Comparison of ENCODE assay signal across 8 cellular contexts in the genomic region with DNA sequence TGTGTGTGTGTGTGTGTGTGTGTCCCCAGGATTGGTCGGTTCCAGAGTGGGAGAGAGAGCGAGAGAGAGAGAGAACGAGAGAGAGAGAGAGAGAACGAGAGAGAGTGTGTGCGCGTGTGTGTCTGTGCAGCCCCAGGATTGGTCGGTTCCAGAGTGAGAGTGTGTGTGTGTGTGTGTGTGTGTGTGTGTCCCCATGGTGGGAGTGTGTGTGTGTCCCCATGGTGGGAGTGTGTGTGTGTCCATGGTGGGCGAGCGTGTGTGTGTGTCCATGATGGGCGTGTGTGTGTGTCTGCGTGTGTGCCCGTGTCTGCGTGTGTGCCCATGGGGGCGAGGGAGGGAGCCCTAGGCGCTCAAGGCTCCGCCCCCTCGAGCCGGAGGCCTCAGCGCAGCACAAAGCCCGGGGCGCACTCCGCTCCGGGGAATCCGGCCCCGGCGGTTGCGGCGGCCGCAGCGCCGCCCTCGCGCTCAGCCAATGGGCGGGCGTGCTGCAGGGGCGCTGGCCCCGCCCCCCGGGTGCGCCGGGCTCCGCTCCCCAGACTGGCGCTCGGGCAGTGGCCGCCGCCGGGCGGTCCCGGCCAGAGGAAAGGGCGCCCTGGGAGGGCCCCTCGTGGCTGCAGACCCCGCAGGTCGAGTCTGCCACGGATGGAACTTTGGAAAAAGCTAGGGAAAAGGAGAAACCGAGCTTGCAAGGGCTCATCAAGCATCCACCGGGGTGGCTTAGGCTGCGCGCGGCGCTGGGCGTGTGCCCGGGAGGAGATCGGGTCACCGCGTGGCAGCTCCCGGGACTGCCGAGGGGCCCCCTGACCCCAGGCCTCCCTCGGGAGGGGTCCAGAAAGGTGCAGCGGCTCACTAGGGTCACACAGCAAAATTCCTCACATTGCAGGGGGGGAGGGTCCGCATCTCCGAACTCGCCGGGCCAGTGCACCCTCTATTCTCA.
DNase-seq lines count a peak whose midpoint lies in the region; ATAC-seq, FAIRE-seq and TF ChIP-seq lines count a peak whose summit lies in the region.

No MANE protein-coding gene starts in this region.

- no peaks in the 10 kb centered on the region for H3K36me3 Mint-ChIP-seq in GM23338 (ENCODE audit: low read depth)

- no peak overlapping the region for H2BK120ac ChIP-seq in neuronal stem cell (ENCODE audit: low read depth, low read length)

- H3K27me3 Mint-ChIP-seq in GM23338 (ENCODE audit: insufficient read depth, low read depth, poor library complexity): peaks cover 15% of the 10 kb centered on the region

- H3K79me1 ChIP-seq in neuronal stem cell (ENCODE audit: low read depth, low read length): peaks cover 2% of the 10 kb centered on the region

- peak overlapping the region; percentile 83 for H3K9ac ChIP-seq in neuronal stem cell (ENCODE audit: low read depth, low read length, poor library complexity)

- no peak for FAIRE-seq in frontal cortex (lab: Jason Lieb, UNC)

- H3K27me3 ChIP-seq in GM23338 (ENCODE audit: insufficient read depth) (no peaks in the 10 kb centered on the region), SJCRH30 (no peaks in the 10 kb centered on the region), neuronal stem cell (ENCODE audit: control insufficient read depth in 3 of 3, insufficient read depth in 3 of 3, low read depth in 1 of 3, low read length in 3 of 3) (no peaks in the 10 kb centered on the region)

- H3K9me3 Mint-ChIP-seq in GM23338: no peaks in the 10 kb centered on the region; the same call in 2 of the 3 replicates

- WGBS in neuronal stem cell (ENCODE audit: extremely low coverage in 2 of 2, insufficient read length in 2 of 2, insufficient replicate concordance in 1 of 2), 2 donors: no CpG with 5 or more reads among the region's 72 CpGs

- H3K9me3 ChIP-seq in SJCRH30 (replicated peaks): no peaks in the 10 kb centered on the region
- no peaks in the 10 kb centered on the region for H3K9me3 ChIP-seq in neuronal stem cell (replicated peaks in 1 of 2; ENCODE audit: control insufficient read depth in 2 of 2, insufficient read depth in 1 of 2, low read depth in 1 of 2, low read length in 2 of 2)

- peaks cover 3% of the 10 kb centered on the region; the same call in 1 of the 2 replicates for H3F3A ChIP-seq in GM23338 (replicated peaks; ENCODE audit: low read depth)

- H2AFZ ChIP-seq in GM23338 (peak overlapping the region; percentile 76), neuronal stem cell (ENCODE audit: low read length) (peak overlapping the region; percentile 98)

- H4K20me1 ChIP-seq in GM23338 (replicated peaks; ENCODE audit: insufficient read depth): no peaks in the 10 kb centered on the region; the same call in 1 of the 2 replicates

- 0 out of 2 replicates have a peak, but pooled peaks cover 7% of the 10 kb centered on the region for H3K79me2 ChIP-seq in GM23338 (replicated peaks; ENCODE audit: insufficient read depth)

- no peak overlapping the region for H2AK5ac ChIP-seq in neuronal stem cell (ENCODE audit: low read depth, low read length)

- H3K4ac ChIP-seq in neuronal stem cell (ENCODE audit: low read length): no peak overlapping the region

- H3K14ac ChIP-seq in neuronal stem cell (ENCODE audit: low read length): no peak overlapping the region

- peak overlapping the region; percentile 89 for H3K27ac Mint-ChIP-seq in GM23338

- peak; percentile 84 for ATAC-seq in GM23338

- H3K4me2 ChIP-seq in GM23338 (peak overlapping the region; percentile 81), neuronal stem cell (ENCODE audit: insufficient read depth, low read length, poor library complexity, severe bottlenecking) (peak overlapping the region; percentile 84)

- H3K4me1 ChIP-seq in GM23338 (ENCODE audit: insufficient read depth): no peaks in the 10 kb centered on the region; the same call in 1 of the 2 replicates
- H3K4me1 ChIP-seq in SJCRH30: no peaks in the 10 kb centered on the region
- peaks cover 0 to 2% of the 10 kb centered on the region in 2 donors for H3K4me1 ChIP-seq in neuronal stem cell (ENCODE audit: control insufficient read depth in 2 of 2, insufficient read depth in 1 of 2, low read depth in 1 of 2, low read length in 2 of 2)

- H3K4me3 ChIP-seq in GM23338: peak overlapping the region; percentile 85
- H3K4me3 ChIP-seq in SJCRH30: peak overlapping the region; percentile 73
- peak overlapping the region; percentile 65 to 93 for H3K4me3 ChIP-seq in neuronal stem cell (ENCODE audit: low read length in 2 of 2)

- no peak overlapping the region for H4K8ac ChIP-seq in neuronal stem cell (ENCODE audit: low read depth, low read length)

- H3K27ac ChIP-seq in GM23338 (ENCODE audit: low read depth) (peak overlapping the region; percentile 79), SJCRH30 (peak overlapping the region; percentile 39; the same call in 1 of the 2 replicates), neuronal stem cell (replicated peaks; ENCODE audit: low read length) (peak overlapping the region; percentile 83)

- no peak overlapping the region for H4K91ac ChIP-seq in neuronal stem cell (ENCODE audit: low read depth, low read length, poor library complexity)

- peak; percentile 87 for DNase-seq in G401 (ENCODE audit: low spot score)
- DNase-seq in GM23338 (ENCODE audit: low spot score): peak; percentile 94
- peak; percentile 87 to 91 for DNase-seq in SJCRH30
- peak; percentile 90 for DNase-seq in activated naive CD4-positive, alpha-beta T cell treated with Interleukin-2 at 50 U/mL for 16 hours
- DNase-seq in frontal cortex (ENCODE audit: low spot score in 2 of 2): peak; percentile 94
- peak; percentile 92 for DNase-seq in neuronal stem cell (ENCODE audit: low spot score)
- DNase-seq in stromal cell of bone marrow (ENCODE audit: low read depth): peak; percentile 91

- peak overlapping the region; percentile 80 for H3K23ac ChIP-seq in neuronal stem cell (ENCODE audit: low read depth, low read length, poor library complexity)

- H3K4me1 Mint-ChIP-seq in GM23338: peaks cover 4% of the 10 kb centered on the region; the same call in 2 of the 3 replicates

- H3K9me2 ChIP-seq in GM23338 (ENCODE audit: insufficient read depth): no peaks in the 10 kb centered on the region

- H3K36me3 ChIP-seq in GM23338 (ENCODE audit: insufficient read depth): no peaks in the 10 kb centered on the region
- H3K36me3 ChIP-seq in SJCRH30: no peaks in the 10 kb centered on the region
- no peaks in the 10 kb centered on the region for H3K36me3 ChIP-seq in neuronal stem cell (replicated peaks in 1 of 2; ENCODE audit: control insufficient read depth in 2 of 2, insufficient read depth in 2 of 2, low read length in 2 of 2)

- H2BK15ac ChIP-seq in neuronal stem cell (ENCODE audit: low read length): peak overlapping the region; percentile 11

- TF ChIP-seq CTCF in GM23338 (conservative IDR thresholded peaks at IDR 0.05; ENCODE audit: low read depth in 2 of 2): 0 out of 4 replicates have a peak, but pooled peaks of 1 of the 2 experiments have one; percentile 17
- peak; percentile 16; the same call in 1 of the 2 replicates for TF ChIP-seq CTCF in LNCAP (IDR thresholded peaks at IDR 0.05)

- in situ Hi-C loops in G401 (cut with HindIII; ENCODE audit: low sequenced_read_pairs): no loop called here

- H2BK5ac ChIP-seq in neuronal stem cell (ENCODE audit: low read length): no peak overlapping the region

- H2BK12ac ChIP-seq in neuronal stem cell (ENCODE audit: low read length): peak overlapping the region; percentile 84

- H3K4me3 Mint-ChIP-seq in GM23338: peak overlapping the region; percentile 81

- peak overlapping the region; percentile 92 for H3K18ac ChIP-seq in neuronal stem cell (ENCODE audit: low read length)

Comparison
In these comparisons a context has a peak if more than half of its experiments do, and no peak if none do; other contexts are left out.
1. Peak in every context shown above with its lines: DNase-seq, ATAC-seq, H3K4me3 ChIP-seq and H3K27ac ChIP-seq.